Comparison of ENCODE assay signal across 8 cellular contexts in the genomic region with DNA sequence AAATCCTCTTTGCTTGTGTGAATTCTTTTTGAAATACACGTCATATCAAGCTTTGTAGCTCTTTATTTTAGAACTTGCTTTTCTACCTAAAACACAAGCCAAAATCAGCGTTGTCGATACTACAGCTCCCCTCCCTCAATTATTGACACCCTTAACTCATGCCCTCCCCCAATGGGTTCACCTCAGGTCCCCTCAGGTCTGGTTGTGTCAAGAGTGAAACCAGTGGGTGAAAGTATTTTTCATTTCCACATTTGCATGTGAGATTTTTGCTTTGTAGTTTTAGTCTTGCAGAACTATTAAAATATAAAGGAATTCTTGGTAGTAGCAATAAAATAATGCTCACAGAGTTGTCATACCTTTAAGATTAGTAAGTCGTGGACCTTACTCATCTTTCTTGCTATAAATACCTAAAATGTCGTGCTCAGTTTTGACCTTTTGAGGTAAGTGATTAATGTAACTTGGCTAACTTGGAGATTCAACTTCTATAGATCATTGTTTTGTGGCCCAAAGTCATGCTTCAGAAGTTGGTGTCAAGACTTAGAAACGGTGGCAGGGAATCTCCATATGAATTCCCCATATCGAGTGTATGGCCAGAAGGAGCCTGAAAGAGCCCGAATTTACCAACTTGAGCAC. TPM values are rescaled to one million over a fixed set of nuclear protein-coding genes. Genes with fewer than 3 reads are reported as not detected.
DNase-seq lines count a peak whose midpoint lies in the region; ATAC-seq and TF ChIP-seq lines count a peak whose summit lies in the region.

No MANE protein-coding gene starts in this region.

- no peaks in the 10 kb centered on the region for H3K9me3 Mint-ChIP-seq in activated CD4-positive, alpha-beta memory T cell treated with anti-CD3 and anti-CD28 coated beads, Interleukin-2, amount 10 ng/mL, durations not matched to agents 7 days and 5 days

- peaks cover 19% of the 10 kb centered on the region for H3K4me1 Mint-ChIP-seq in activated CD4-positive, alpha-beta memory T cell treated with anti-CD3 and anti-CD28 coated beads, Interleukin-2, amount 10 ng/mL, durations not matched to agents 7 days and 5 days

- H3K27ac ChIP-seq in lower lobe of right lung, result no peak overlapping the region
- H3K27ac ChIP-seq in ovary, result no peak overlapping the region

- H3K9me3 ChIP-seq in lower lobe of right lung (no peaks in the 10 kb centered on the region), ovary (no peaks in the 10 kb centered on the region)

- peak; percentile 37 for DNase-seq in GM10266 (ENCODE audit: extremely low spot score)
- no peak for DNase-seq in activated CD4-positive, alpha-beta memory T cell treated with anti-CD3 and anti-CD28 coated beads, Interleukin-2, amount 10 ng/mL, durations not matched to agents 7 days and 5 days
- DNase-seq in lower lobe of right lung, result no peak
- no peak for DNase-seq in ovary
- no peak for DNase-seq in GDM1 (lab: John Stamatoyannopoulos, UW)
- DNase-seq in NCI-H2171 (lab: John Stamatoyannopoulos, UW), result no peak

- intact Hi-C loops in lower lobe of right lung (cut with DNase I) (no loop called here), ovary (cut with DNase I) (no loop called here)

- H3K36me3 Mint-ChIP-seq in activated CD4-positive, alpha-beta memory T cell treated with anti-CD3 and anti-CD28 coated beads, Interleukin-2, amount 10 ng/mL, durations not matched to agents 7 days and 5 days (ENCODE audit: low read depth), result no peaks in the 10 kb centered on the region

- peak overlapping the region; percentile 86 for H3K4me3 Mint-ChIP-seq in activated CD4-positive, alpha-beta memory T cell treated with anti-CD3 and anti-CD28 coated beads, Interleukin-2, amount 10 ng/mL, durations not matched to agents 7 days and 5 days

- no peak overlapping the region for H3K27ac Mint-ChIP-seq in activated CD4-positive, alpha-beta memory T cell treated with anti-CD3 and anti-CD28 coated beads, Interleukin-2, amount 10 ng/mL, durations not matched to agents 7 days and 5 days

- POLR2A ChIA-PET in activated CD4-positive, alpha-beta memory T cell treated with anti-CD3 and anti-CD28 coated beads, Interleukin-2, amount 10 ng/mL, durations not matched to agents 7 days and 5 days (lab: Charles Lee), result interaction anchor here (1.3 to 1.4 kb wide), 3 partner anchors 14 to 299 kb away, joined by 3 to 7 read pairs (median 3); no protein-coding TSS in a partner anchor

- H3K4me3 ChIP-seq in lower lobe of right lung, result peak overlapping the region; percentile 92
- H3K4me3 ChIP-seq in ovary, result no peak overlapping the region

- 74 to 79% (median 78%) methylated on average over 8 of the region's 8 CpGs for WGBS in ovary, 3 donors

- ATAC-seq in HG02678 (IDR thresholded peaks at IDR 0.05; ENCODE audit: unreplicated experiment) (peak; percentile 41), lower lobe of right lung (no peak), HG03457 (IDR thresholded peaks at IDR 0.05; ENCODE audit: unreplicated experiment) (no peak)

- TF ChIP-seq CTCF in GM10266 (IDR thresholded peaks at IDR 0.05; ENCODE audit: control insufficient read depth, insufficient read depth, low read depth, missing control alignments) (no peak), lower lobe of right lung (IDR thresholded peaks at IDR 0.05) (no peak), ovary (IDR thresholded peaks at IDR 0.05) (no peak)

- H3K27me3 ChIP-seq in lower lobe of right lung (ENCODE audit: low read depth) (no peaks in the 10 kb centered on the region), ovary (no peaks in the 10 kb centered on the region)

- H3K4me1 ChIP-seq in lower lobe of right lung, result peaks cover 12% of the 10 kb centered on the region
- no peaks in the 10 kb centered on the region for H3K4me1 ChIP-seq in ovary (ENCODE audit: insufficient read depth)

- no peaks in the 10 kb centered on the region for H3K36me3 ChIP-seq in lower lobe of right lung
- no peaks in the 10 kb centered on the region for H3K36me3 ChIP-seq in ovary

- H3K27me3 Mint-ChIP-seq in activated CD4-positive, alpha-beta memory T cell treated with anti-CD3 and anti-CD28 coated beads, Interleukin-2, amount 10 ng/mL, durations not matched to agents 7 days and 5 days, result no peaks in the 10 kb centered on the region

- CTCF ChIA-PET in activated CD4-positive, alpha-beta memory T cell treated with anti-CD3 and anti-CD28 coated beads, Interleukin-2, amount 10 ng/mL, durations not matched to agents 7 days and 5 days (lab: Charles Lee), result no interaction called here

- no peak for TF ChIP-seq EP300 in ovary (IDR thresholded peaks at IDR 0.05)

- no peak for TF ChIP-seq POLR2A in ovary (IDR thresholded peaks at IDR 0.05)

RNA-seq across cellular contexts. Expression of a gene that starts 1.7 kb away (rescaled TPM):
- total RNA-seq in activated CD4-positive, alpha-beta memory T cell treated with anti-CD3 and anti-CD28 coated beads, Interleukin-2, amount 10 ng/mL, durations not matched to agents 7 days and 5 days, result 1 to 10 TPM; 3.1 to 4.7 TPM
- 5.7 TPM for total RNA-seq in lower lobe of right lung
- 10 to 100 TPM in 5 of 7 donors, 1 to 10 TPM in 2; 6.7 to 16.4 (median 11.6) TPM for total RNA-seq in ovary
- polyA plus RNA-seq in ovary, result 10 to 100 TPM in 1 of 2 donors, 1 to 10 TPM in 1; 9.4 to 10.8 TPM
